Comparison of ENCODE assay signal across 1 cellular context in genomic region chr17:45132569-45133463, GRCh38.
TF ChIP-seq lines count a peak whose summit lies in the region.

No MANE protein-coding gene starts in this region.

TF ChIP-seq in GM12878, 131 proteins besides CTCF, POLR2A, EP300 and RAD21 (continued from another document):
- TF ChIP-seq HSF1 (IDR thresholded peaks at IDR 0.05; ENCODE audit: low read depth, low read length) (no peak), IRF4 (IDR thresholded peaks at IDR 0.05; ENCODE audit: low read depth, low read length) (no peak), ZBTB4 (CRISPR knock-in tag; IDR thresholded peaks at IDR 0.05) (no peak), GABPA (IDR thresholded peaks at IDR 0.05; ENCODE audit: low read depth) (no peak), SIX5 (IDR thresholded peaks at IDR 0.05; ENCODE audit: low read depth, low read length, severe bottlenecking) (no peak), IRF3 (IDR thresholded peaks at IDR 0.05) (no peak), RELA (IDR thresholded peaks at IDR 0.05; ENCODE audit: borderline replicate concordance, partially characterized antibody) (no peak)
